28 cellular contexts compared by ENCODE assay signal in the genomic region with DNA sequence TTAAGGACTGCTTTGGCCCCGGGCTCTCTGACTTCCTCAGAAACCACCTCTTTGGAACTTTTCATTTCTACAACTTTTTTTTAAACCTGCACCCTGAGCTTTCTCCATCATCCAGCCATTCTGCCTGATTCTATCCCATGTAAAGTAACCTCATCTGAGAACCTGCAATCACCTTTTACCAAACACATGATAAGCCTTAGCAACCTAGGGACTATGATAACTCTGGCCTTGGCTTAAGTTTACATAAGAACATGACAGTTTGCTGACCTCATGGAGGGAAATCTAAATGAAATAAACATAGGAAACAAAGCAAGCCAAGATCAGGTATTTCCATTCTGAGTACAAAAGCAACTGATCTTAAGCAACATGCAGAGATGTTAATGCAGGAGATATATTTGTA. TPM values are rescaled to one million over a fixed set of nuclear protein-coding genes. Genes with fewer than 3 reads are reported as not detected.
A peak's percentile ranks its signal among the peaks of the same experiment; 100 is the strongest.
DNase-seq lines count a peak whose midpoint lies in the region; ATAC-seq, FAIRE-seq and TF ChIP-seq lines count a peak whose summit lies in the region.
"Had no signal": no experiment of that assay in that cellular context is flagged by ENCODE, and none has a peak within 500 bp of the region (broad histone marks: within the 10 kb centered on the region; RNA-seq: fewer than 3 reads in every experiment).

No MANE protein-coding gene starts in this region.

- FAIRE-seq in HepG2 (lab: Jason Lieb, UNC) (no peak), endothelial cell of umbilical vein (lab: Jason Lieb, UNC) (peak; percentile 24)
- FAIRE-seq: A204.1, GM12891, GM19239 had no signal

- H2BK120ac ChIP-seq in mesenchymal stem cell (ENCODE audit: low read depth, low read length) (no peak overlapping the region), neuronal stem cell (ENCODE audit: low read depth, low read length) (no peak overlapping the region)

- no peak overlapping the region for H2BK5ac ChIP-seq in mesenchymal stem cell (ENCODE audit: low read depth, low read length, poor library complexity, severe bottlenecking)
- H2BK5ac ChIP-seq in neuronal stem cell (ENCODE audit: low read length) = no peak overlapping the region

- H3K27ac ChIP-seq in liver (ENCODE audit: low read depth in 1 of 2, low read length in 2 of 2) (no peak overlapping the region), HepG2 (ENCODE audit: extremely low read length, insufficient read depth, low read length) (no peak overlapping the region), endothelial cell of umbilical vein (ENCODE audit: insufficient read depth, low read depth, low read length) (no peak overlapping the region), mesenchymal stem cell (ENCODE audit: low read length, poor library complexity, severe bottlenecking) (no peak overlapping the region), neuronal stem cell (replicated peaks; ENCODE audit: low read length) (no peak overlapping the region)
- H3K27ac ChIP-seq: BLaER1 had no signal

- H3K36me3 ChIP-seq in liver (ENCODE audit: control insufficient read depth in 4 of 4, insufficient read depth in 3 of 4, low read depth in 1 of 4, low read length in 3 of 4) (no peaks in the 10 kb centered on the region), HepG2 (replicated peaks in 1 of 2; ENCODE audit: control insufficient read depth in 1 of 2, insufficient read depth in 2 of 2, low read length in 2 of 2) (no peaks in the 10 kb centered on the region), endothelial cell of umbilical vein (ENCODE audit: control insufficient read depth in 2 of 2, extremely low read depth in 1 of 2, insufficient read depth in 2 of 2, low read length in 2 of 2) (no peaks in the 10 kb centered on the region), mesenchymal stem cell (ENCODE audit: control insufficient read depth in 1 of 2, insufficient read depth in 2 of 2, low read depth in 1 of 2, low read length in 2 of 2) (no peaks in the 10 kb centered on the region), neuronal stem cell (replicated peaks in 1 of 2; ENCODE audit: control insufficient read depth in 2 of 2, insufficient read depth in 2 of 2, low read length in 2 of 2) (no peaks in the 10 kb centered on the region)
- H3K36me3 ChIP-seq: BE2C, BLaER1 had no signal

- TF ChIP-seq RAD21 in liver (IDR thresholded peaks at IDR 0.05) (no peak), HepG2 (CRISPR knock-in tag; IDR thresholded peaks at IDR 0.05) (no peak)

- no peaks in the 10 kb centered on the region for H3K27me3 ChIP-seq in liver (ENCODE audit: control insufficient read depth in 4 of 4, insufficient read depth in 4 of 4, low read length in 3 of 4)
- H3K27me3 ChIP-seq in HepG2 (ENCODE audit: control insufficient read depth in 1 of 2, insufficient read depth in 2 of 2, low read length in 2 of 2) = peaks cover 0 to 2% of the 10 kb centered on the region in 2 experiments; a peak in 1 of 5 replicates
- no peaks in the 10 kb centered on the region for H3K27me3 ChIP-seq in endothelial cell of umbilical vein (ENCODE audit: control insufficient read depth in 2 of 2, insufficient read depth in 2 of 2, low read length in 2 of 2)
- H3K27me3 ChIP-seq in mesenchymal stem cell (ENCODE audit: control insufficient read depth in 1 of 2, insufficient read depth in 1 of 2, low read length in 2 of 2) = no peaks in the 10 kb centered on the region
- H3K27me3 ChIP-seq in neuronal stem cell (ENCODE audit: control insufficient read depth in 3 of 3, insufficient read depth in 3 of 3, low read depth in 1 of 3, low read length in 3 of 3) = peaks cover 0 to 7% (median 0%) of the 10 kb centered on the region in 3 experiments
- H3K27me3 ChIP-seq: BE2C, BLaER1 had no signal

- H4K91ac ChIP-seq in mesenchymal stem cell (ENCODE audit: low read length) = no peak overlapping the region
- H4K91ac ChIP-seq in neuronal stem cell (ENCODE audit: low read depth, low read length, poor library complexity) = no peak overlapping the region

- no peak overlapping the region for H3K14ac ChIP-seq in mesenchymal stem cell (ENCODE audit: low read length in 2 of 2)
- no peak overlapping the region for H3K14ac ChIP-seq in neuronal stem cell (ENCODE audit: low read length)

- H4K8ac ChIP-seq in mesenchymal stem cell (ENCODE audit: low read length) (no peak overlapping the region), neuronal stem cell (ENCODE audit: low read depth, low read length) (no peak overlapping the region)

- dilution Hi-C loops in endothelial cell of umbilical vein (cut with MboI; ENCODE audit: extremely low pct_ligation_motif_present, low sequenced_read_pairs) = no loop called here

- no peaks in the 10 kb centered on the region for H4K20me1 ChIP-seq in HepG2 (ENCODE audit: insufficient read depth, low read length)
- no peaks in the 10 kb centered on the region for H4K20me1 ChIP-seq in endothelial cell of umbilical vein (replicated peaks; ENCODE audit: control insufficient read depth, extremely low read depth, insufficient read depth, low read length)
- H4K20me1 ChIP-seq: BLaER1 had no signal

- no peak overlapping the region for H3K4me2 ChIP-seq in HepG2 (ENCODE audit: low read depth, low read length)
- no peak overlapping the region for H3K4me2 ChIP-seq in endothelial cell of umbilical vein (ENCODE audit: insufficient read depth, low read length)
- no peak overlapping the region for H3K4me2 ChIP-seq in mesenchymal stem cell (ENCODE audit: low read length, poor library complexity, severe bottlenecking)
- H3K4me2 ChIP-seq in neuronal stem cell (ENCODE audit: insufficient read depth, low read length, poor library complexity, severe bottlenecking) = no peak overlapping the region
- H3K4me2 ChIP-seq: BLaER1 had no signal

- CTCF ChIA-PET in HepG2 (lab: Yijun Ruan, JAX; ENCODE audit: low intra/inter-chr PET ratio, low total read pairs) (no interaction called here), endothelial cell of umbilical vein (lab: Charles Lee) (interaction anchor here (3.0 kb wide), 1 partner anchor 162 kb away, joined by 10 read pairs; no protein-coding TSS in a partner anchor)

- H2AK5ac ChIP-seq in mesenchymal stem cell (ENCODE audit: low read length, severe bottlenecking) = no peak overlapping the region
- no peak overlapping the region for H2AK5ac ChIP-seq in neuronal stem cell (ENCODE audit: low read depth, low read length)

- TF ChIP-seq POLR2A in HepG2 (IDR thresholded peaks at IDR 0.05; ENCODE audit: insufficient read depth in 1 of 2, low read depth in 2 of 2, low read length in 2 of 2) (no peak), endothelial cell of umbilical vein (IDR thresholded peaks at IDR 0.05; ENCODE audit: low read depth, low read length) (no peak)

- H3K23ac ChIP-seq in mesenchymal stem cell (ENCODE audit: low read length in 2 of 2) (no peak overlapping the region), neuronal stem cell (ENCODE audit: low read depth, low read length, poor library complexity) (no peak overlapping the region)

- H3K4me3 ChIP-seq in liver (ENCODE audit: low read depth in 1 of 3, low read length in 3 of 3) = no peak overlapping the region
- no peak overlapping the region for H3K4me3 ChIP-seq in HepG2 (replicated peaks in 1 of 3; ENCODE audit: insufficient read depth in 1 of 3, low read depth in 2 of 3, low read length in 3 of 3)
- no peak overlapping the region for H3K4me3 ChIP-seq in endothelial cell of umbilical vein (replicated peaks in 1 of 3; ENCODE audit: insufficient read depth in 1 of 3, low read depth in 1 of 3, low read length in 3 of 3)
- H3K4me3 ChIP-seq in mesenchymal stem cell (ENCODE audit: insufficient read depth in 1 of 2, low read depth in 1 of 2, low read length in 2 of 2) = no peak overlapping the region
- H3K4me3 ChIP-seq in neuronal stem cell (ENCODE audit: low read length in 2 of 2) = no peak overlapping the region
- H3K4me3 ChIP-seq: BLaER1 had no signal

- no peak overlapping the region for H3K4ac ChIP-seq in mesenchymal stem cell (ENCODE audit: low read depth in 1 of 2, low read length in 2 of 2)
- H3K4ac ChIP-seq in neuronal stem cell (ENCODE audit: low read length) = no peak overlapping the region

- H3K79me2 ChIP-seq in HepG2 (ENCODE audit: insufficient read depth, low read length) (no peaks in the 10 kb centered on the region), endothelial cell of umbilical vein (ENCODE audit: control insufficient read depth, insufficient read depth, low read length) (no peaks in the 10 kb centered on the region)

- ATAC-seq in HepG2 (no peak), left lobe of liver (peak; percentile 56)

- H3K9me3 ChIP-seq in liver (ENCODE audit: control insufficient read depth in 4 of 4, low read length in 3 of 4) (no peaks in the 10 kb centered on the region), HepG2 (ENCODE audit: low read length) (no peaks in the 10 kb centered on the region), endothelial cell of umbilical vein (replicated peaks; ENCODE audit: control insufficient read depth, insufficient read depth, low read length) (no peaks in the 10 kb centered on the region), mesenchymal stem cell (ENCODE audit: control insufficient read depth, low read length) (no peaks in the 10 kb centered on the region), neuronal stem cell (replicated peaks in 1 of 2; ENCODE audit: control insufficient read depth in 2 of 2, insufficient read depth in 1 of 2, low read depth in 1 of 2, low read length in 2 of 2) (no peaks in the 10 kb centered on the region)
- H3K9me3 ChIP-seq: BE2C, BLaER1 had no signal

- no peaks in the 10 kb centered on the region for H3K9me1 ChIP-seq in endothelial cell of umbilical vein (replicated peaks; ENCODE audit: control insufficient read depth, extremely low read depth, insufficient read depth, low read length)

- no peak overlapping the region for H2BK12ac ChIP-seq in mesenchymal stem cell (ENCODE audit: low read length in 2 of 2)
- H2BK12ac ChIP-seq in neuronal stem cell (ENCODE audit: low read length) = no peak overlapping the region

- POLR2A ChIA-PET in HepG2 (lab: Yijun Ruan, JAX) = no interaction called here
- POLR2A ChIA-PET in endothelial cell of umbilical vein (lab: Charles Lee) = no interaction called here

- DNase-seq in HepG2 (ENCODE audit: low spot score) (no peak), endothelial cell of umbilical vein (ENCODE audit: low read depth, low spot score) (no peak), left lobe of liver (ENCODE audit: low spot score) (no peak), mesenchymal stem cell (peak; percentile 32), neuronal stem cell (ENCODE audit: low spot score) (no peak), OCI-M2 (lab: John Stamatoyannopoulos, UW; ENCODE audit: unreplicated experiment) (no peak), iPS-NIHi11 (ENCODE audit: low spot score) (no peak)
- DNase-seq: 8988T; ACHN; BE2C; C1 segment of cervical spinal cord; CD4-positive, alpha-beta memory T cell; CD4-positive, CD25-positive, alpha-beta regulatory T cell; CD8-positive, alpha-beta memory T cell; COR-L47; DMS 273 treated with DMSO at 0.1 percent for 48 hours; DMS153; DMS53; DMS79; DND-41; EL; GDM1 had no signal

- intact Hi-C loops in HepG2 (cut with micrococcal nuclease; ENCODE audit: unreplicated experiment) (loop anchor here (5.0 kb wide), 1 partner anchor 115 kb away; no protein-coding TSS in a partner anchor), endothelial cell of umbilical vein (cut with micrococcal nuclease) (no loop called here)

- TF ChIP-seq EP300 in HepG2 (IDR thresholded peaks at IDR 0.05; ENCODE audit: low read depth in 2 of 2, low read length in 2 of 2) = no peak
- TF ChIP-seq EP300 in HepG2 (CRISPR knock-in tag; IDR thresholded peaks at IDR 0.05; ENCODE audit: borderline replicate concordance) = no peak

- H3K79me1 ChIP-seq in mesenchymal stem cell (replicated peaks; ENCODE audit: low read length, poor library complexity, severe bottlenecking) = no peaks in the 10 kb centered on the region
- H3K79me1 ChIP-seq in neuronal stem cell (ENCODE audit: low read depth, low read length) = no peaks in the 10 kb centered on the region

- no peak for TF ChIP-seq CTCF in liver (IDR thresholded peaks at IDR 0.05; ENCODE audit: low read depth, low read length, missing input control)
- no peak for TF ChIP-seq CTCF in HepG2 (CRISPR knock-in tag; IDR thresholded peaks at IDR 0.05)
- no peak for TF ChIP-seq CTCF in endothelial cell of umbilical vein (IDR thresholded peaks at IDR 0.05; ENCODE audit: extremely low read depth in 1 of 2, insufficient read depth in 1 of 2, low read depth in 1 of 2, low read length in 2 of 2)

- H2AFZ ChIP-seq in HepG2 (ENCODE audit: low read length) (no peak overlapping the region), endothelial cell of umbilical vein (ENCODE audit: low read depth, low read length) (no peak overlapping the region), mesenchymal stem cell (ENCODE audit: low read depth, low read length) (no peak overlapping the region), neuronal stem cell (ENCODE audit: low read length) (no peak overlapping the region)

- 89% methylated on average over 1 of the region's 1 CpG for WGBS in liver
- WGBS in HepG2 (ENCODE audit: low lambda C conversion rate) = 42% methylated on average over 1 of the region's 1 CpG
- WGBS in mesenchymal stem cell = 61% methylated on average over 1 of the region's 1 CpG
- WGBS in neuronal stem cell (ENCODE audit: extremely low coverage in 2 of 2, insufficient read length in 2 of 2, insufficient replicate concordance in 1 of 2), 2 donors = no CpG with 5 or more reads among the region's 1 CpG

- H3K9ac ChIP-seq in liver (ENCODE audit: low read depth in 1 of 2, low read length in 2 of 2) (no peak overlapping the region), HepG2 (ENCODE audit: insufficient read depth, low read depth, low read length) (no peak overlapping the region), endothelial cell of umbilical vein (replicated peaks; ENCODE audit: extremely low read depth, insufficient read depth, low read length) (no peak overlapping the region), mesenchymal stem cell (ENCODE audit: low read length) (no peak overlapping the region), neuronal stem cell (ENCODE audit: low read depth, low read length, poor library complexity) (no peak overlapping the region)
- H3K9ac ChIP-seq: BLaER1 had no signal

- H3K4me1 ChIP-seq in liver (ENCODE audit: control insufficient read depth in 4 of 4, insufficient read depth in 4 of 4, low read length in 3 of 4) = no peaks in the 10 kb centered on the region
- no peaks in the 10 kb centered on the region for H3K4me1 ChIP-seq in HepG2 (ENCODE audit: insufficient read depth, low read length)
- H3K4me1 ChIP-seq in endothelial cell of umbilical vein (ENCODE audit: control insufficient read depth, extremely low read depth, insufficient read depth, low read length) = no peaks in the 10 kb centered on the region
- H3K4me1 ChIP-seq in mesenchymal stem cell (ENCODE audit: control insufficient read depth, insufficient read depth, low read depth, low read length) = no peaks in the 10 kb centered on the region
- H3K4me1 ChIP-seq in neuronal stem cell (ENCODE audit: control insufficient read depth in 2 of 2, insufficient read depth in 1 of 2, low read depth in 1 of 2, low read length in 2 of 2) = no peaks in the 10 kb centered on the region
- H3K4me1 ChIP-seq: BE2C, BLaER1 had no signal

- in situ Hi-C loops in HepG2 (cut with HindIII; ENCODE audit: extremely low pct_ligation_motif_present, low pct_unique_long_range_greater_than_20kb) = no loop called here

- H2BK15ac ChIP-seq in mesenchymal stem cell (ENCODE audit: low read depth, poor library complexity, severe bottlenecking) = no peak overlapping the region
- no peak overlapping the region for H2BK15ac ChIP-seq in neuronal stem cell (ENCODE audit: low read length)

- no peak overlapping the region for H3K18ac ChIP-seq in mesenchymal stem cell (ENCODE audit: low read depth in 1 of 2, low read length in 2 of 2)
- no peak overlapping the region for H3K18ac ChIP-seq in neuronal stem cell (ENCODE audit: low read length)

- no TSS peak for BruUV-seq in HepG2 (replicated peaks; lab: Mats Ljungman, UMichigan)
- BruUV-seq in endothelial cell of umbilical vein (replicated peaks; lab: Mats Ljungman, UMichigan) = no TSS peak

RNA-seq across cellular contexts. Expression of a gene that starts 15.7 kb away (rescaled TPM):
- total RNA-seq in liver = 1 to 10 TPM; 4.8 to 8.7 TPM
- polyA plus RNA-seq in liver = 1 to 10 TPM; 4.9 to 5.6 TPM
- 0.11 and 0.42 TPM in 2 replicates for total RNA-seq in HepG2 (2016; rRNA removed; fragmentation: Illumina TruSeq; extraction: Trizol)
- not detected in 2 replicates for total RNA-seq in HepG2 (2016; cell fraction: cytosol; rRNA removed; fragmentation: Illumina TruSeq; extraction: Trizol; ENCODE audit: low read depth)
- total RNA-seq in HepG2 (2016; cell fraction: insoluble cytoplasmic fraction; rRNA removed; fragmentation: Illumina TruSeq; extraction: Trizol) = 0.19 and 0.32 TPM in 2 replicates
- total RNA-seq in HepG2 (2016; cell fraction: membrane; rRNA removed; fragmentation: Illumina TruSeq; extraction: Trizol) = 0.12 and 0.14 TPM in 2 replicates
- total RNA-seq in HepG2 (2016; cell fraction: nucleus; rRNA removed; fragmentation: Illumina TruSeq; extraction: Trizol) = 0.47 and 0.84 TPM in 2 replicates
- 0.24 and 0.33 TPM in 2 replicates for polyA plus RNA-seq in HepG2 (2011; rRNA removed)
- polyA plus RNA-seq in HepG2 (2011; cell fraction: cytosol; rRNA removed) = 0.21 and 0.37 TPM in 2 replicates
- 0.05 and 0.16 TPM in 2 replicates for polyA plus RNA-seq in HepG2 (2011; cell fraction: nucleus; rRNA removed)
- 0.20 and 0.62 TPM in 2 replicates for polyA plus RNA-seq in HepG2 (2012)
- polyA plus RNA-seq in HepG2 (2016; cell fraction: cytosol; fragmentation: Illumina TruSeq; extraction: Trizol; ENCODE audit: low read depth) = 0.02 and 0.05 TPM in 2 replicates
- 0.15 and 0.23 TPM in 2 replicates for polyA plus RNA-seq in HepG2 (2016; cell fraction: insoluble cytoplasmic fraction; fragmentation: Illumina TruSeq; extraction: Trizol; ENCODE audit: low read depth)
- 0.05 TPM in 1 of 2 replicates, not detected in the other for polyA plus RNA-seq in HepG2 (2016; cell fraction: membrane; fragmentation: Illumina TruSeq; extraction: Trizol; ENCODE audit: low read depth)
- 0.36 and 0.57 TPM in 2 replicates for polyA plus RNA-seq in HepG2 (2016; cell fraction: nucleus; fragmentation: Illumina TruSeq; extraction: Trizol; ENCODE audit: insufficient read depth, low read depth)
- polyA minus RNA-seq in HepG2 (2011; rRNA and poly(A)+ RNA removed; ENCODE audit: low replicate concordance) = 0.28 TPM in 1 of 2 replicates, not detected in the other
- 0.26 TPM in 1 of 2 replicates, not detected in the other for polyA minus RNA-seq in HepG2 (2011; cell fraction: cytosol; rRNA and poly(A)+ RNA removed)
- 0.13 and 0.37 TPM in 2 replicates for polyA minus RNA-seq in HepG2 (2011; cell fraction: nucleus; rRNA and poly(A)+ RNA removed)
- 6.5 and 6.6 TPM in 2 replicates for total RNA-seq in endothelial cell of umbilical vein
- 3.8 and 4.1 TPM in 2 replicates for polyA plus RNA-seq in endothelial cell of umbilical vein
- 3.6 and 4.8 TPM in 2 replicates for polyA plus RNA-seq in endothelial cell of umbilical vein (2011; cell fraction: cytosol; rRNA removed)
- polyA plus RNA-seq in endothelial cell of umbilical vein (2011; cell fraction: nucleus; rRNA removed) = 2.7 and 3.0 TPM in 2 replicates
- polyA plus RNA-seq in endothelial cell of umbilical vein (2012) = 4.1 TPM in 2 replicates
- 8.5 and 8.9 TPM in 2 replicates for polyA minus RNA-seq in endothelial cell of umbilical vein
- not detected for polyA minus RNA-seq in endothelial cell of umbilical vein (2011; cell fraction: cytosol; rRNA and poly(A)+ RNA removed)
- polyA minus RNA-seq in endothelial cell of umbilical vein (2011; cell fraction: nucleus; rRNA and poly(A)+ RNA removed) = 2.1 and 3.4 TPM in 2 replicates
- 8.1 TPM for total RNA-seq in left lobe of liver
- polyA plus RNA-seq in mesenchymal stem cell (2013, experiment 1 of 2) = 4.3 TPM
- 4.5 TPM for polyA plus RNA-seq in mesenchymal stem cell (2013, experiment 2 of 2)
- 3.1 TPM for polyA plus RNA-seq in neuronal stem cell (2013, experiment 1 of 2)
- polyA plus RNA-seq in neuronal stem cell (2013, experiment 2 of 2) = 3.0 TPM
- total RNA-seq: CD4-positive, alpha-beta memory T cell; CD4-positive, CD25-positive, alpha-beta regulatory T cell; CD8-positive, alpha-beta memory T cell had no signal
- polyA plus RNA-seq: CD14-positive monocyte had no signal
